ENCODE assay signal across 1 cellular context in genomic region chr2:127526142-127526939, GRCh38.
A peak's percentile ranks its signal among the peaks of the same experiment; 100 is the strongest.
TF ChIP-seq lines count a peak whose summit lies in the region.

TSS of gene IWS1 (minus strand) at chr2:127526489. CDS start at chr2:127526208, 281 bp downstream.

TF ChIP-seq in HepG2, 621 proteins besides CTCF, POLR2A, EP300 and RAD21 (continued from another document):
- TF ChIP-seq PRDM4 (CRISPR knock-in tag; IDR thresholded peaks at IDR 0.05; ENCODE audit: borderline replicate concordance): no peak
- TF ChIP-seq ZNF577 (CRISPR knock-in tag; IDR thresholded peaks at IDR 0.05; ENCODE audit: borderline replicate concordance, low read depth): no peak
- TF ChIP-seq NR1H2 (CRISPR knock-in tag; IDR thresholded peaks at IDR 0.05; ENCODE audit: borderline replicate concordance, low read depth): no peak
- TF ChIP-seq ZNF44 (CRISPR knock-in tag; IDR thresholded peaks at IDR 0.05): no peak; the same call in 1 of the 2 replicates
- TF ChIP-seq TOPORS (CRISPR knock-in tag; IDR thresholded peaks at IDR 0.05): peak; percentile 44; the same call in 1 of the 2 replicates
- no peak for TF ChIP-seq MNT (IDR thresholded peaks at IDR 0.05)
- TF ChIP-seq ZNF629 (CRISPR knock-in tag; conservative IDR thresholded peaks at IDR 0.05): no peak
- TF ChIP-seq MYC (CRISPR knock-in tag; IDR thresholded peaks at IDR 0.05; ENCODE audit: borderline replicate concordance): peak; percentile 89
- TF ChIP-seq PRPF4 (IDR thresholded peaks at IDR 0.05; ENCODE audit: low read depth, low read length, poor library complexity, severe bottlenecking): no peak
- no peak for TF ChIP-seq U2AF2 (IDR thresholded peaks at IDR 0.05; ENCODE audit: low read depth, low read length)
- TF ChIP-seq ARID2 (CRISPR knock-in tag; IDR thresholded peaks at IDR 0.05; ENCODE audit: borderline replicate concordance): 0 out of 2 replicates have a peak, but pooled peaks have one; percentile 6
- TF ChIP-seq STAT5B (CRISPR knock-in tag; IDR thresholded peaks at IDR 0.05): no peak
- TF ChIP-seq ZFP41 (CRISPR knock-in tag; IDR thresholded peaks at IDR 0.05; ENCODE audit: borderline replicate concordance): peak; percentile 31; the same call in 1 of the 2 replicates
- TF ChIP-seq KMT2B (CRISPR knock-in tag; IDR thresholded peaks at IDR 0.05): peak; percentile 89
- TF ChIP-seq GFI1 (CRISPR knock-in tag; IDR thresholded peaks at IDR 0.05; ENCODE audit: borderline replicate concordance): no peak; the same call in 1 of the 2 replicates
- TF ChIP-seq ZNF354B (CRISPR knock-in tag; IDR thresholded peaks at IDR 0.05): peak; percentile 89; the same call in 1 of the 2 replicates
- TF ChIP-seq HIVEP1 (CRISPR knock-in tag; IDR thresholded peaks at IDR 0.05): peak; percentile 88
- TF ChIP-seq SRSF1 (optimal IDR thresholded peaks at IDR 0.05; ENCODE audit: low read depth, low read length): peak; percentile 93
- no peak for TF ChIP-seq SNAI1 (CRISPR knock-in tag; IDR thresholded peaks at IDR 0.05; ENCODE audit: borderline replicate concordance)
- TF ChIP-seq CERS6 (CRISPR knock-in tag; IDR thresholded peaks at IDR 0.05): no peak
- no peak for TF ChIP-seq ZNF124 (CRISPR knock-in tag; IDR thresholded peaks at IDR 0.05)
- TF ChIP-seq ZNF839 (CRISPR knock-in tag; IDR thresholded peaks at IDR 0.05; ENCODE audit: borderline replicate concordance): 0 out of 2 replicates have a peak, but pooled peaks have one; percentile 17
- TF ChIP-seq ZNF275 (CRISPR knock-in tag; IDR thresholded peaks at IDR 0.05; ENCODE audit: borderline replicate concordance): no peak; the same call in none of the 2 replicates
- TF ChIP-seq, protein P1, sequence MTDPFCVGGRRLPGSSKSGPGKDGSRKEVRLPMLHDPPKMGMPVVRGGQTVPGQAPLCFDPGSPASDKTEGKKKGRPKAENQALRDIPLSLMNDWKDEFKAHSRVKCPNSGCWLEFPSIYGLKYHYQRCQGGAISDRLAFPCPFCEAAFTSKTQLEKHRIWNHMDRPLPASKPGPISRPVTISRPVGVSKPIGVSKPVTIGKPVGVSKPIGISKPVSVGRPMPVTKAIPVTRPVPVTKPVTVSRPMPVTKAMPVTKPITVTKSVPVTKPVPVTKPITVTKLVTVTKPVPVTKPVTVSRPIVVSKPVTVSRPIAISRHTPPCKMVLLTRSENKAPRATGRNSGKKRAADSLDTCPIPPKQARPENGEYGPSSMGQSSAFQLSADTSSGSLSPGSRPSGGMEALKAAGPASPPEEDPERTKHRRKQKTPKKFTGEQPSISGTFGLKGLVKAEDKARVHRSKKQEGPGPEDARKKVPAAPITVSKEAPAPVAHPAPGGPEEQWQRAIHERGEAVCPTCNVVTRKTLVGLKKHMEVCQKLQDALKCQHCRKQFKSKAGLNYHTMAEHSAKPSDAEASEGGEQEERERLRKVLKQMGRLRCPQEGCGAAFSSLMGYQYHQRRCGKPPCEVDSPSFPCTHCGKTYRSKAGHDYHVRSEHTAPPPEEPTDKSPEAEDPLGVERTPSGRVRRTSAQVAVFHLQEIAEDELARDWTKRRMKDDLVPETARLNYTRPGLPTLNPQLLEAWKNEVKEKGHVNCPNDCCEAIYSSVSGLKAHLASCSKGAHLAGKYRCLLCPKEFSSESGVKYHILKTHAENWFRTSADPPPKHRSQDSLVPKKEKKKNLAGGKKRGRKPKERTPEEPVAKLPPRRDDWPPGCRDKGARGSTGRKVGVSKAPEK (CRISPR knock-in tag; IDR thresholded peaks at IDR 0.05; ENCODE audit: borderline replicate concordance): peak; percentile 92; the same call in 1 of the 2 replicates
- no peak for TF ChIP-seq MBD4 (IDR thresholded peaks at IDR 0.05; ENCODE audit: borderline replicate concordance, low read length)
- TF ChIP-seq, protein P2, sequence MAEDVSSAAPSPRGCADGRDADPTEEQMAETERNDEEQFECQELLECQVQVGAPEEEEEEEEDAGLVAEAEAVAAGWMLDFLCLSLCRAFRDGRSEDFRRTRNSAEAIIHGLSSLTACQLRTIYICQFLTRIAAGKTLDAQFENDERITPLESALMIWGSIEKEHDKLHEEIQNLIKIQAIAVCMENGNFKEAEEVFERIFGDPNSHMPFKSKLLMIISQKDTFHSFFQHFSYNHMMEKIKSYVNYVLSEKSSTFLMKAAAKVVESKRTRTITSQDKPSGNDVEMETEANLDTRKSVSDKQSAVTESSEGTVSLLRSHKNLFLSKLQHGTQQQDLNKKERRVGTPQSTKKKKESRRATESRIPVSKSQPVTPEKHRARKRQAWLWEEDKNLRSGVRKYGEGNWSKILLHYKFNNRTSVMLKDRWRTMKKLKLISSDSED (CRISPR knock-in tag; IDR thresholded peaks at IDR 0.05): no peak
- no peak; the same call in 1 of the 2 replicates for TF ChIP-seq ZNF710 (CRISPR knock-in tag; IDR thresholded peaks at IDR 0.05; ENCODE audit: borderline replicate concordance)
- no peak for TF ChIP-seq JARID2 (CRISPR knock-in tag; IDR thresholded peaks at IDR 0.05; ENCODE audit: insufficient replicate concordance)
- TF ChIP-seq ZNF576 (CRISPR knock-in tag; IDR thresholded peaks at IDR 0.05): peak; percentile 89; the same call in 1 of the 2 replicates
- peak; percentile 71 for TF ChIP-seq ZNF329 (CRISPR knock-in tag; IDR thresholded peaks at IDR 0.05; ENCODE audit: low read depth)
- no peak for TF ChIP-seq RFX3 (CRISPR knock-in tag; IDR thresholded peaks at IDR 0.05)
- TF ChIP-seq MTF2 (CRISPR knock-in tag; IDR thresholded peaks at IDR 0.05; ENCODE audit: borderline replicate concordance): peak; percentile 2; the same call in 1 of the 2 replicates
- TF ChIP-seq NR2C2 (CRISPR knock-in tag; IDR thresholded peaks at IDR 0.05; ENCODE audit: borderline replicate concordance): peak; percentile 93
- peak; percentile 42; the same call in 1 of the 2 replicates for TF ChIP-seq RELA (CRISPR knock-in tag; IDR thresholded peaks at IDR 0.05)
- TF ChIP-seq REXO4 (CRISPR knock-in tag; IDR thresholded peaks at IDR 0.05; ENCODE audit: borderline replicate concordance): no peak
- TF ChIP-seq ZNF281 (CRISPR knock-in tag; IDR thresholded peaks at IDR 0.05; ENCODE audit: borderline replicate concordance): peak; percentile 33; the same call in 1 of the 2 replicates
